Comparison of ENCODE assay signal across 12 cellular contexts in genomic region chr11:76667856-76668255, GRCh38. TPM values are rescaled to one million over a fixed set of nuclear protein-coding genes. Genes with fewer than 3 reads are reported as not detected.
DNase-seq lines count a peak whose midpoint lies in the region; ATAC-seq, FAIRE-seq and TF ChIP-seq lines count a peak whose summit lies in the region.
"Had no signal": no experiment of that assay in that cellular context is flagged by ENCODE, and none has a peak within 500 bp of the region (broad histone marks: within the 10 kb centered on the region; RNA-seq: fewer than 3 reads in every experiment).

No MANE protein-coding gene starts in this region.

- no peaks in the 10 kb centered on the region for H3K36me3 Mint-ChIP-seq in activated T-cell treated with anti-CD3 and anti-CD28 coated beads, Interleukin-2, amount 50 U/mL, for 4 hours (ENCODE audit: insufficient read depth)
- H3K36me3 Mint-ChIP-seq in neural crest cell (ENCODE audit: low read depth): no peaks in the 10 kb centered on the region

- TF ChIP-seq CTCF in H1 (IDR thresholded peaks at IDR 0.05; ENCODE audit: control extremely low read depth in 1 of 3, insufficient read depth in 1 of 3, low read depth in 1 of 3, low read length in 3 of 3): no peak
- no peak for TF ChIP-seq CTCF in neural crest cell (conservative IDR thresholded peaks at IDR 0.05)
- no peak for TF ChIP-seq CTCF in upper lobe of left lung (IDR thresholded peaks at IDR 0.05)

- TF ChIP-seq POLR2A in H1 (IDR thresholded peaks at IDR 0.05; ENCODE audit: control extremely low read depth in 1 of 2, low read depth in 2 of 2, low read length in 2 of 2): no peak
- no peak for TF ChIP-seq POLR2A in upper lobe of left lung (IDR thresholded peaks at IDR 0.05)

- H3K4ac ChIP-seq in H1 (replicated peaks; ENCODE audit: insufficient read length, low read depth, low read length) (no peak overlapping the region), mesendoderm (ENCODE audit: low read depth, low read length) (no peak overlapping the region)

- H3K4me1 Mint-ChIP-seq in activated T-cell treated with anti-CD3 and anti-CD28 coated beads, Interleukin-2, amount 50 U/mL, for 4 hours (ENCODE audit: low read depth): peaks cover 42% of the 10 kb centered on the region
- peaks cover 20% of the 10 kb centered on the region for H3K4me1 Mint-ChIP-seq in neural crest cell

- H2AFZ ChIP-seq in H1 (ENCODE audit: low read length): no peak overlapping the region

- H2BK5ac ChIP-seq in H1 (ENCODE audit: low read depth, low read length): no peak overlapping the region
- H2BK5ac ChIP-seq in mesendoderm (ENCODE audit: low read length): no peak overlapping the region

- POLR2A ChIA-PET in H1 (lab: Charles Lee; ENCODE audit: partially characterized antibody): interaction anchor here (1.0 kb wide), 1 partner anchor 15 kb away, joined by 3 read pairs; no protein-coding TSS in a partner anchor

- H2BK120ac ChIP-seq in H1 (replicated peaks; ENCODE audit: low read depth, low read length): no peak overlapping the region
- no peak overlapping the region for H2BK120ac ChIP-seq in mesendoderm (ENCODE audit: low read depth, low read length)

- H3K9ac ChIP-seq in H1 (replicated peaks in 1 of 4; ENCODE audit: extremely low read depth in 1 of 4, low read depth in 3 of 4, low read length in 3 of 4): no peak overlapping the region
- H3K9ac ChIP-seq in mesendoderm (ENCODE audit: low read length): no peak overlapping the region

- H3K79me1 ChIP-seq in H1 (ENCODE audit: low read depth, low read length): no peaks in the 10 kb centered on the region
- no peaks in the 10 kb centered on the region for H3K79me1 ChIP-seq in mesendoderm (ENCODE audit: low read length)

- no peaks in the 10 kb centered on the region for H3K36me3 ChIP-seq in H1 (ENCODE audit: control insufficient read depth in 2 of 4, insufficient read depth in 4 of 4, low read length in 3 of 4)
- H3K36me3 ChIP-seq in upper lobe of left lung: peaks cover 0 to 25% (median 3%) of the 10 kb centered on the region in 4 donors
- no peaks in the 10 kb centered on the region for H3K36me3 ChIP-seq in mesendoderm (ENCODE audit: control insufficient read depth, insufficient read depth, low read length)

- peaks cover 23% of the 10 kb centered on the region for H3K27me3 Mint-ChIP-seq in activated T-cell treated with anti-CD3 and anti-CD28 coated beads, Interleukin-2, amount 50 U/mL, for 4 hours (ENCODE audit: low read depth)
- H3K27me3 Mint-ChIP-seq in neural crest cell (ENCODE audit: low read depth): peaks cover 27% of the 10 kb centered on the region

- peak overlapping the region; percentile 77 for H3K4me3 Mint-ChIP-seq in activated T-cell treated with anti-CD3 and anti-CD28 coated beads, Interleukin-2, amount 50 U/mL, for 4 hours
- peak overlapping the region; percentile 19 for H3K4me3 Mint-ChIP-seq in neural crest cell

- no peak for TF ChIP-seq EP300 in H1 (IDR thresholded peaks at IDR 0.05; ENCODE audit: borderline replicate concordance in 1 of 2, low read depth in 2 of 2, low read length in 2 of 2)
- TF ChIP-seq EP300 in upper lobe of left lung (IDR thresholded peaks at IDR 0.05): no peak

- H2BK12ac ChIP-seq in H1 (ENCODE audit: low read depth, low read length): no peak overlapping the region

- H3K4me2 ChIP-seq in H1 (ENCODE audit: insufficient read depth in 1 of 2, low read depth in 2 of 2, low read length in 2 of 2) (no peak overlapping the region), mesendoderm (ENCODE audit: low read length) (no peak overlapping the region)

- H3K79me2 ChIP-seq in H1 (ENCODE audit: control insufficient read depth in 1 of 2, insufficient read depth in 2 of 2, low read length in 2 of 2): no peaks in the 10 kb centered on the region
- H3K79me2 ChIP-seq in mesendoderm (ENCODE audit: control insufficient read depth, insufficient read depth, low read length): no peaks in the 10 kb centered on the region

- peaks cover 5% of the 10 kb centered on the region; the same call in 1 of the 2 replicates for H3K23me2 ChIP-seq in H1 (ENCODE audit: low read depth, low read length)

- H2AK5ac ChIP-seq in H1 (ENCODE audit: low read depth, low read length) (no peak overlapping the region), mesendoderm (ENCODE audit: low read length) (no peak overlapping the region)

- H3K4me3 ChIP-seq in H1 (ENCODE audit: extremely low read depth in 1 of 4, insufficient read depth in 2 of 4, low read depth in 3 of 4, low read length in 4 of 4): no peak overlapping the region
- peak overlapping the region; percentile 41 to 62 (median 56) for H3K4me3 ChIP-seq in upper lobe of left lung
- no peak overlapping the region for H3K4me3 ChIP-seq in mesendoderm (ENCODE audit: low read length)

- H4K91ac ChIP-seq in H1 (replicated peaks; ENCODE audit: insufficient read length, low read length): no peak overlapping the region

- CTCF ChIA-PET in H1 (lab: Charles Lee; ENCODE audit: partially characterized antibody): interaction anchor here (1.0 to 3.3 kb wide), 5 partner anchors 12 to 69 kb away, joined by 3 to 18 read pairs (median 4); no protein-coding TSS in a partner anchor

- H3K18ac ChIP-seq in H1 (ENCODE audit: extremely low read depth, low read length) (no peak overlapping the region; the same call in 1 of the 2 replicates), mesendoderm (ENCODE audit: low read length) (no peak overlapping the region)

- H3K56ac ChIP-seq in H1 (replicated peaks; ENCODE audit: insufficient read length, low read depth, low read length) (no peak overlapping the region), mesendoderm (ENCODE audit: low read length) (no peak overlapping the region)

- H2BK20ac ChIP-seq in H1 (ENCODE audit: low read length): 0 out of 2 replicates have a peak overlapping the region, but pooled peaks have one; percentile 1

- H4K5ac ChIP-seq in H1 (ENCODE audit: insufficient read length, low read depth, low read length) (no peak overlapping the region), mesendoderm (ENCODE audit: low read length) (no peak overlapping the region)

- no peaks in the 10 kb centered on the region for H3K9me3 ChIP-seq in H1 (ENCODE audit: insufficient read depth in 2 of 2, low read depth in 1 of 2, low read length in 1 of 2)
- no peaks in the 10 kb centered on the region for H3K9me3 ChIP-seq in upper lobe of left lung

- H3K27me3 ChIP-seq in H1 (replicated peaks in 1 of 4; ENCODE audit: control insufficient read depth in 3 of 4, extremely low read depth in 1 of 4, insufficient read depth in 3 of 4, low read length in 3 of 4) (peaks cover 0 to 26% (median 17%) of the 10 kb centered on the region in 4 experiments; a peak in 5 of 7 replicates), upper lobe of left lung (peaks cover 0 to 8% (median 4%) of the 10 kb centered on the region in 4 donors), mesendoderm (ENCODE audit: insufficient read depth, low read length, poor library complexity) (no peaks in the 10 kb centered on the region)

- no peak overlapping the region for H3K27ac Mint-ChIP-seq in neural crest cell (ENCODE audit: unreplicated experiment)

- no peaks in the 10 kb centered on the region for H3K9me3 Mint-ChIP-seq in activated T-cell treated with anti-CD3 and anti-CD28 coated beads, Interleukin-2, amount 50 U/mL, for 4 hours
- H3K9me3 Mint-ChIP-seq in neural crest cell: no peaks in the 10 kb centered on the region

- H3K27ac ChIP-seq in H1 (ENCODE audit: low read depth, low read length) (no peak overlapping the region), upper lobe of left lung (peak overlapping the region; percentile 82 to 91 (median 86)), mesendoderm (ENCODE audit: low read depth, low read length) (no peak overlapping the region)
- H3K27ac ChIP-seq: VCaP had no signal

- H2BK15ac ChIP-seq in H1 (ENCODE audit: low read length) (peak overlapping the region; percentile 31; the same call in 1 of the 2 replicates), mesendoderm (replicated peaks; ENCODE audit: low read depth) (no peak overlapping the region)

- peaks cover 0 to 1% of the 10 kb centered on the region in 2 experiments for H4K20me1 ChIP-seq in H1 (replicated peaks in 1 of 2; ENCODE audit: control insufficient read depth in 1 of 2, insufficient read depth in 2 of 2, low read length in 2 of 2)

- H3K14ac ChIP-seq in H1 (ENCODE audit: insufficient read length): no peak overlapping the region

- no peak for DNase-seq in activated T-cell treated with anti-CD3 and anti-CD28 coated beads, Interleukin-2, amount 50 U/mL, for 4 hours
- DNase-seq in activated T-cell treated with anti-CD3 and anti-CD28 coated beads for 4 hours (no peak), H1 (ENCODE audit: low read depth in 1 of 2, low spot score in 2 of 2) (no peak), neural crest cell (ENCODE audit: low read depth, low spot score) (no peak), upper lobe of left lung (no peak), mesendoderm (no peak), SIG-M5 (lab: John Stamatoyannopoulos, UW) (no peak), NAMALWA (ENCODE audit: low spot score) (no peak)
- DNase-seq: NCI-H1694 treated with DMSO at 0.1 percent for 48 hours; stimulated activated CD4-positive, alpha-beta T cell treated with anti-CD3 and anti-CD28 coated beads, Interleukin-12 subunit alpha, Interleukin-12 subunit beta, amount 100 ng/mL, for 4 hours had no signal

- 81% methylated on average over 7 of the region's 7 CpGs; no CpG with 5 or more reads in 1 of the 2 experiments for WGBS in H1 (ENCODE audit: extremely low coverage in 1 of 2, insufficient coverage in 1 of 2, insufficient read length in 1 of 2, insufficient replicate concordance in 2 of 2, low coverage in 1 of 2, low lambda C conversion rate in 2 of 2, missing lambda C conversion rate in 1 of 2), 2 experiments
- 79 to 82% methylated on average over 7 of the region's 7 CpGs for WGBS in upper lobe of left lung, 2 donors
- no CpG with 5 or more reads among the region's 7 CpGs for WGBS in mesendoderm (ENCODE audit: extremely low coverage, insufficient coverage, low lambda C conversion rate)

- H4K8ac ChIP-seq in H1 (ENCODE audit: extremely low read depth, insufficient read depth, low read length) (no peak overlapping the region), mesendoderm (ENCODE audit: low read depth, low read length) (no peak overlapping the region)

- H3K4me1 ChIP-seq in H1 (replicated peaks in 1 of 4; ENCODE audit: control insufficient read depth in 3 of 4, insufficient read depth in 4 of 4, low read length in 3 of 4) (peaks cover 0 to 12% (median 1%) of the 10 kb centered on the region in 4 experiments; a peak in 5 of 7 replicates), upper lobe of left lung (peaks cover 35 to 60% (median 51%) of the 10 kb centered on the region in 4 donors), mesendoderm (ENCODE audit: control insufficient read depth, low read depth, low read length) (no peaks in the 10 kb centered on the region)

- TF ChIP-seq RAD21 in H1 (IDR thresholded peaks at IDR 0.05 in 1 of 2, conservative IDR thresholded peaks at IDR 0.05 in 1 of 2; ENCODE audit: low read depth in 2 of 2, low read length in 2 of 2): no peak

- FAIRE-seq in H1 (lab: Jason Lieb, UNC): no peak

- no peak for ATAC-seq in activated T-cell treated with anti-CD3 and anti-CD28 coated beads, Interleukin-2, amount 50 U/mL, for 4 hours
- ATAC-seq in upper lobe of left lung (ENCODE audit: low FRiP score in 2 of 2): no peak
- ATAC-seq: Panc1 had no signal

- no peak overlapping the region for H3K23ac ChIP-seq in H1 (ENCODE audit: insufficient read length)
- no peak overlapping the region for H3K23ac ChIP-seq in mesendoderm (ENCODE audit: low read length)

RNA-seq across cellular contexts. Expression of gene LRRC32, which starts 2.7 kb away (rescaled TPM):
- 1 to 10 TPM; 4.6 to 5.8 (median 4.6) TPM for total RNA-seq in activated T-cell treated with anti-CD3 and anti-CD28 coated beads, Interleukin-2, amount 50 U/mL, for 4 hours
- total RNA-seq in H1 (2021; fragmentation: NEBNext Ultra II Directional; extraction: Animal tissue kit (Norgen Biotek cat#: 25700)): 0.44 and 0.99 TPM in 2 replicates
- 1.9 and 2.0 TPM in 2 replicates for polyA plus RNA-seq in H1 (2011; rRNA removed)
- 1.0 TPM for polyA plus RNA-seq in H1 (2011; cell fraction: cytosol; rRNA removed)
- 0.88 TPM for polyA plus RNA-seq in H1 (2011; cell fraction: nucleus; rRNA removed)
- 1.0 to 3.3 TPM (median 1.7 TPM) in 4 replicates for polyA plus RNA-seq in H1 (2012, experiment 1 of 2)
- 1.0 TPM for polyA plus RNA-seq in H1 (2012, experiment 2 of 2)
- polyA plus RNA-seq in H1 (2013, experiment 1 of 2): 1.1 TPM
- 1.2 TPM for polyA plus RNA-seq in H1 (2013, experiment 2 of 2)
- 0.95 and 1.2 TPM in 2 replicates for polyA minus RNA-seq in H1 (2011; rRNA and poly(A)+ RNA removed)
- 1.2 TPM for polyA minus RNA-seq in H1 (2011; cell fraction: cytosol; rRNA and poly(A)+ RNA removed)
- polyA minus RNA-seq in H1 (2011; cell fraction: nucleus; rRNA and poly(A)+ RNA removed): 0.50 TPM
- total RNA-seq in neural crest cell (0.61 and 0.77 TPM in 2 replicates), upper lobe of left lung (100 to 1,000 TPM in 1 of 6 donors, 10 to 100 TPM in 5; 41.3 to 118 (median 60.3) TPM)
- 0.76 TPM for polyA plus RNA-seq in mesendoderm (2013, experiment 1 of 2)
- polyA plus RNA-seq in mesendoderm (2013, experiment 2 of 2): 0.84 TPM

Comparison
In these comparisons a context has a peak if more than half of its experiments do, and no peak if none do; other contexts are left out.
1. H3K27ac ChIP-seq: peak in upper lobe of left lung (4 of 4); none in H1 (single experiment) and mesendoderm (single experiment).
2. H3K4me3 ChIP-seq: peak in upper lobe of left lung (4 of 4); none in H1 (0 of 4) and mesendoderm (single experiment).
3. RNA of gene LRRC32, which starts 2.7 kb away (total RNA-seq): 41.3 to 118 TPM in upper lobe of left lung; 4.6 to 5.8 TPM in activated T-cell treated with anti-CD3 and anti-CD28 coated beads, Interleukin-2, amount 50 U/mL, for 4 hours, 0.44 to 0.99 TPM in H1 and 0.61 to 0.77 TPM in neural crest cell; every median in the first group is over 4 times any median in the second.